7 cellular contexts compared by ENCODE assay signal in genomic region chr17:77086433-77087010, GRCh38. TPM values are rescaled to one million over a fixed set of nuclear protein-coding genes. Genes with fewer than 3 reads are reported as not detected.
A peak's percentile ranks its signal among the peaks of the same experiment; 100 is the strongest.
DNase-seq lines count a peak whose midpoint lies in the region; ATAC-seq and TF ChIP-seq lines count a peak whose summit lies in the region.

No MANE protein-coding gene starts in this region.

- peaks cover 60% of the 10 kb centered on the region for H3F3A ChIP-seq in MM.1S (ENCODE audit: insufficient read depth, low read length)
- no peaks in the 10 kb centered on the region for H3F3A ChIP-seq in SK-N-SH (replicated peaks; ENCODE audit: insufficient read depth)

- 18% methylated on average over 11 of the region's 11 CpGs for WGBS in SK-N-SH (ENCODE audit: low lambda C conversion rate)

- H3K79me2 ChIP-seq in MM.1S (ENCODE audit: low read length) (peaks cover 46% of the 10 kb centered on the region), SK-N-SH (ENCODE audit: insufficient read depth) (peaks cover 29% of the 10 kb centered on the region)

- H3K9me2 ChIP-seq in MM.1S (replicated peaks; ENCODE audit: insufficient read depth, low read length) (no peaks in the 10 kb centered on the region), SK-N-SH (no peaks in the 10 kb centered on the region)

- peak; percentile 91 for TF ChIP-seq CTCF in GM12875 (IDR thresholded peaks at IDR 0.05; ENCODE audit: borderline replicate concordance, insufficient read depth, low read depth, low read length)
- peak; percentile 93 for TF ChIP-seq CTCF in MM.1S (IDR thresholded peaks at IDR 0.05; ENCODE audit: low read length)
- peak; percentile 99 for TF ChIP-seq CTCF in SK-N-SH (IDR thresholded peaks at IDR 0.05)
- TF ChIP-seq CTCF in upper lobe of right lung (IDR thresholded peaks at IDR 0.05), result peak; percentile 94

- POLR2A ChIA-PET in SK-N-SH (lab: Yijun Ruan, JAX), result interaction anchor here (1.5 to 1.8 kb wide), 2 partner anchors 161 to 219 kb away, joined by 4 read pairs; partner anchors contain the start of gene MGAT5B

- no peak for TF ChIP-seq EP300 in SK-N-SH (IDR thresholded peaks at IDR 0.05; ENCODE audit: borderline replicate concordance in 1 of 2, low read depth in 1 of 2, low read length in 1 of 2)

- H4K20me1 ChIP-seq in MM.1S (ENCODE audit: insufficient read depth, low read length) (no peaks in the 10 kb centered on the region), SK-N-SH (ENCODE audit: insufficient read depth) (no peaks in the 10 kb centered on the region)

- H3K27ac ChIP-seq in MM.1S (ENCODE audit: low read length) (peak overlapping the region; percentile 93), SK-N-SH (ENCODE audit: low read depth in 2 of 2, low read length in 1 of 2) (peak overlapping the region in 1 of 2 experiments; percentile 84; a peak in 2 of 4 replicates), upper lobe of right lung (no peak overlapping the region)

- H3K36me3 ChIP-seq in MM.1S (replicated peaks; ENCODE audit: insufficient read depth, low read length) (peaks cover 3% of the 10 kb centered on the region; the same call in 1 of the 2 replicates), SK-N-SH (replicated peaks in 1 of 2; ENCODE audit: control insufficient read depth in 1 of 2, insufficient read depth in 2 of 2, low read length in 1 of 2) (peaks cover 7 to 15% of the 10 kb centered on the region in 2 experiments), upper lobe of right lung (peaks cover 14% of the 10 kb centered on the region)

- H3K4me1 ChIP-seq in MM.1S (ENCODE audit: low read length) (peaks cover 44% of the 10 kb centered on the region), SK-N-SH (ENCODE audit: control insufficient read depth in 1 of 2, insufficient read depth in 2 of 2, low read depth in 1 of 2, low read length in 1 of 2) (peaks cover 5 to 25% of the 10 kb centered on the region in 2 experiments; a peak in 1 of 4 replicates), upper lobe of right lung (peaks cover 33% of the 10 kb centered on the region)

- H3K9ac ChIP-seq in MM.1S (ENCODE audit: low read length) (peak overlapping the region; percentile 79), SK-N-SH (no peak overlapping the region)

- ATAC-seq in upper lobe of right lung, result peak; percentile 86

- intact Hi-C loops in head of caudate nucleus (cut with DNase I), result loop anchor here (2.0 kb wide), 1 partner anchor 160 kb away; no protein-coding TSS in a partner anchor
- intact Hi-C loops in upper lobe of right lung (cut with DNase I), result no loop called here

- DNase-seq in MM.1S (peak; percentile 89), SK-N-SH (peak; percentile 78), head of caudate nucleus (peak; percentile 40 to 93 (median 84)), pons (ENCODE audit: low spot score) (peak; percentile 57), upper lobe of right lung (peak; percentile 94)
- peak; percentile 77 for DNase-seq in activated naive CD4-positive, alpha-beta T cell treated with anti-CD3 and anti-CD28 coated beads, Interleukin-2, amount 50 U/mL, for 16 hours

- peak overlapping the region; percentile 90 for H3K4me2 ChIP-seq in MM.1S (ENCODE audit: low read depth, low read length)
- H3K4me2 ChIP-seq in SK-N-SH, result 0 out of 2 replicates have a peak overlapping the region, but pooled peaks have one; percentile 13

- H2AFZ ChIP-seq in MM.1S (ENCODE audit: low read length) (peak overlapping the region; percentile 66), SK-N-SH (ENCODE audit: low read depth) (peak overlapping the region; percentile 88)

- CTCF ChIA-PET in SK-N-SH (lab: Yijun Ruan, JAX), result interaction anchor here (0.5 to 7.2 kb wide), 57 partner anchors 8 to 920 kb away, joined by 3 to 99 read pairs (median 4); partner anchors contain the start of gene MGAT5B

- H3K27me3 ChIP-seq in MM.1S (replicated peaks; ENCODE audit: insufficient read depth, low read length) (no peaks in the 10 kb centered on the region), SK-N-SH (ENCODE audit: insufficient read depth) (no peaks in the 10 kb centered on the region), upper lobe of right lung (no peaks in the 10 kb centered on the region)

- H3K4me3 ChIP-seq in GM12875 (ENCODE audit: low read depth, low read length) (no peak overlapping the region), MM.1S (ENCODE audit: low read length) (peak overlapping the region; percentile 69), SK-N-SH (ENCODE audit: low read depth in 2 of 2, low read length in 1 of 2) (peak overlapping the region in 1 of 2 experiments; percentile 6; a peak in 1 of 4 replicates), upper lobe of right lung (no peak overlapping the region)

- no peaks in the 10 kb centered on the region for H3K9me3 ChIP-seq in MM.1S (replicated peaks; ENCODE audit: insufficient read depth, low read length)
- H3K9me3 ChIP-seq in SK-N-SH, result no peaks in the 10 kb centered on the region
- H3K9me3 ChIP-seq in upper lobe of right lung, result no peaks in the 10 kb centered on the region

- TF ChIP-seq RAD21 in SK-N-SH (IDR thresholded peaks at IDR 0.05; ENCODE audit: low read length), result peak; percentile 74

TF ChIP-seq in SK-N-SH, 30 proteins besides CTCF, POLR2A, EP300 and RAD21:
- peak; percentile 39 for TF ChIP-seq CHD2 (IDR thresholded peaks at IDR 0.05; ENCODE audit: low read length, partially characterized antibody)
- TF ChIP-seq RCOR1 (IDR thresholded peaks at IDR 0.05; ENCODE audit: low read length), result peak; percentile 44; the same call in 1 of the 2 replicates
- TF ChIP-seq SMC3 (IDR thresholded peaks at IDR 0.05; ENCODE audit: low read depth, low read length), result peak; percentile 96
- TF ChIP-seq RFX5 (IDR thresholded peaks at IDR 0.05; ENCODE audit: low read length), result no peak
- no peak for TF ChIP-seq PBX3 (IDR thresholded peaks at IDR 0.05)
- no peak for TF ChIP-seq GATA2 (CRISPR knock-in tag; IDR thresholded peaks at IDR 0.05)
- peak; percentile 36; the same call in 1 of the 2 replicates for TF ChIP-seq TAF1 (IDR thresholded peaks at IDR 0.05; ENCODE audit: borderline replicate concordance, low read depth, low read length)
- no peak for TF ChIP-seq MAX (IDR thresholded peaks at IDR 0.05; ENCODE audit: low read depth)
- TF ChIP-seq EZH2phosphoT487 (IDR thresholded peaks at IDR 0.05; ENCODE audit: borderline replicate concordance, low read depth), result no peak
- TF ChIP-seq NFIC (IDR thresholded peaks at IDR 0.05; ENCODE audit: borderline replicate concordance), result no peak
- no peak for TF ChIP-seq SIN3A (IDR thresholded peaks at IDR 0.05; ENCODE audit: borderline replicate concordance, low read depth, low read length)
- peak; percentile 19 for TF ChIP-seq GABPA (IDR thresholded peaks at IDR 0.05; ENCODE audit: low read depth)

RNA-seq across cellular contexts. Expression of gene SEC14L1, which starts 54.2 kb away (rescaled TPM):
- 45.1 and 62.4 TPM in 2 replicates for polyA plus RNA-seq in SK-N-SH (2012; rRNA removed)
- 54.4 and 58.5 TPM in 2 replicates for polyA plus RNA-seq in SK-N-SH (2012; cell fraction: cytosol; rRNA removed)
- polyA plus RNA-seq in SK-N-SH (2012; cell fraction: nucleus; rRNA removed), result 48.9 and 66.1 TPM in 2 replicates
- total RNA-seq in upper lobe of right lung, result 144 TPM
